ENCODE assay signal across 12 cellular contexts in genomic region chr19:863305-863620, GRCh38. TPM values are rescaled to one million over a fixed set of nuclear protein-coding genes. Genes with fewer than 3 reads are reported as not detected.
A peak's percentile ranks its signal among the peaks of the same experiment; 100 is the strongest.
DNase-seq lines count a peak whose midpoint lies in the region; ATAC-seq, FAIRE-seq and TF ChIP-seq lines count a peak whose summit lies in the region.
"Had no signal": no experiment of that assay in that cellular context is flagged by ENCODE, and none has a peak within 500 bp of the region (broad histone marks: within the 10 kb centered on the region; RNA-seq: fewer than 3 reads in every experiment).

No MANE protein-coding gene starts in this region.

- H3K4me1 ChIP-seq in HepG2 (ENCODE audit: insufficient read depth, low read length) = peaks cover 19% of the 10 kb centered on the region
- H3K4me1 ChIP-seq in right lobe of liver = no peaks in the 10 kb centered on the region
- H3K4me1 ChIP-seq in iPS-18a (ENCODE audit: control insufficient read depth, low read depth, low read length) = peaks cover 5% of the 10 kb centered on the region
- peaks cover 23 to 56% (median 41%) of the 10 kb centered on the region in 4 donors for H3K4me1 ChIP-seq in upper lobe of left lung

- H3K4me3 Mint-ChIP-seq in activated CD4-positive, alpha-beta memory T cell treated with anti-CD3 and anti-CD28 coated beads for 36 hours = peak overlapping the region; percentile 31

- no peak overlapping the region for H3K4me2 ChIP-seq in HepG2 (ENCODE audit: low read depth, low read length)

- POLR2A ChIA-PET in HepG2 (lab: Yijun Ruan, JAX) = interaction anchor here (1.0 kb wide), 1 partner anchor 39 kb away, joined by 3 read pairs; no protein-coding TSS in a partner anchor
- POLR2A ChIA-PET in activated CD4-positive, alpha-beta memory T cell treated with anti-CD3 and anti-CD28 coated beads for 36 hours (lab: Charles Lee) = no interaction called here

- H3K27ac Mint-ChIP-seq in activated CD4-positive, alpha-beta memory T cell treated with anti-CD3 and anti-CD28 coated beads for 36 hours = no peak overlapping the region

- no peaks in the 10 kb centered on the region for H4K20me1 ChIP-seq in HepG2 (ENCODE audit: insufficient read depth, low read length)

- no peak for TF ChIP-seq CTCF in HepG2 (CRISPR knock-in tag; IDR thresholded peaks at IDR 0.05)
- TF ChIP-seq CTCF in right lobe of liver (IDR thresholded peaks at IDR 0.05) = no peak
- no peak for TF ChIP-seq CTCF in upper lobe of left lung (IDR thresholded peaks at IDR 0.05)

- H3K4me3 ChIP-seq in HepG2 (replicated peaks in 1 of 3; ENCODE audit: insufficient read depth in 1 of 3, low read depth in 2 of 3, low read length in 3 of 3) (no peak overlapping the region), right lobe of liver (no peak overlapping the region), iPS-18a (ENCODE audit: low read length) (peak overlapping the region; percentile 33), upper lobe of left lung (peak overlapping the region in 3 of 4 donors; percentile 23 to 41 (median 28))

- TF ChIP-seq RAD21 in HepG2 (CRISPR knock-in tag; IDR thresholded peaks at IDR 0.05) = no peak

- peaks cover 14% of the 10 kb centered on the region for H3K4me1 Mint-ChIP-seq in activated CD4-positive, alpha-beta memory T cell treated with anti-CD3 and anti-CD28 coated beads for 36 hours (ENCODE audit: low read depth)

- peaks cover 2 to 8% of the 10 kb centered on the region in 2 experiments; a peak in 2 of 5 replicates for H3K36me3 ChIP-seq in HepG2 (replicated peaks in 1 of 2; ENCODE audit: control insufficient read depth in 1 of 2, insufficient read depth in 2 of 2, low read length in 2 of 2)
- peaks cover 0 to 6% (median 0%) of the 10 kb centered on the region in 4 donors for H3K36me3 ChIP-seq in right lobe of liver
- H3K36me3 ChIP-seq in iPS-18a (ENCODE audit: control insufficient read depth, low read depth, low read length) = no peaks in the 10 kb centered on the region
- peaks cover 0 to 12% (median 9%) of the 10 kb centered on the region in 4 donors for H3K36me3 ChIP-seq in upper lobe of left lung

- intact Hi-C loops in HepG2 (cut with micrococcal nuclease; ENCODE audit: unreplicated experiment) (loop anchor here (2.0 kb wide), 1 partner anchor 54 kb away; the partner anchor contains the start of gene KISS1R), right lobe of liver (cut with DNase I) (loop anchor here (5.0 to 10.0 kb wide), 2 partner anchors 54 to 98 kb away; partner anchors contain the start of gene KISS1R (in 1 of the 2))
- intact Hi-C loops in activated CD4-positive, alpha-beta memory T cell treated with anti-CD3 and anti-CD28 coated beads for 36 hours (cut with micrococcal nuclease) = loop anchor here (2.0 to 5.0 kb wide), 3 partner anchors 66 to 119 kb away; partner anchors contain the start of genes PTBP1 and WDR18

- in situ Hi-C loops in HepG2 (cut with HindIII; ENCODE audit: extremely low pct_ligation_motif_present, low pct_unique_long_range_greater_than_20kb) = loop anchor here (5.0 to 10.0 kb wide), 2 partner anchors 54 to 122 kb away; partner anchors contain the start of genes KISS1R and WDR18

- 97% methylated on average over 7 of the region's 7 CpGs for WGBS in HepG2 (ENCODE audit: low lambda C conversion rate)
- WGBS in right lobe of liver (ENCODE audit: insufficient coverage, low coverage, low lambda C conversion rate, missing lambda C conversion rate) = 59% methylated on average over 7 of the region's 7 CpGs
- 77 to 85% methylated on average over 7 of the region's 7 CpGs for WGBS in upper lobe of left lung, 2 donors

- H3K36me3 Mint-ChIP-seq in activated CD4-positive, alpha-beta memory T cell treated with anti-CD3 and anti-CD28 coated beads for 36 hours = peaks cover 4% of the 10 kb centered on the region

- no peak overlapping the region for H2AFZ ChIP-seq in HepG2 (ENCODE audit: low read length)

- TF ChIP-seq EP300 in HepG2 (IDR thresholded peaks at IDR 0.05; ENCODE audit: low read depth in 2 of 2, low read length in 2 of 2) (no peak), HepG2 (CRISPR knock-in tag; IDR thresholded peaks at IDR 0.05; ENCODE audit: borderline replicate concordance) (no peak), upper lobe of left lung (IDR thresholded peaks at IDR 0.05) (no peak)

- BruUV-seq in HepG2 (replicated peaks; lab: Mats Ljungman, UMichigan) = no TSS peak

- no peak overlapping the region for H3K27ac ChIP-seq in HepG2 (ENCODE audit: extremely low read length, insufficient read depth, low read length)
- no peak overlapping the region for H3K27ac ChIP-seq in right lobe of liver
- H3K27ac ChIP-seq in iPS-18a (ENCODE audit: low read length) = no peak overlapping the region
- peak overlapping the region in 2 of 4 donors; percentile 51 to 70 for H3K27ac ChIP-seq in upper lobe of left lung

- peaks cover 8% of the 10 kb centered on the region for H3K27me3 Mint-ChIP-seq in activated CD4-positive, alpha-beta memory T cell treated with anti-CD3 and anti-CD28 coated beads for 36 hours

- TF ChIP-seq POLR2A in HepG2 (IDR thresholded peaks at IDR 0.05; ENCODE audit: insufficient read depth in 1 of 2, low read depth in 2 of 2, low read length in 2 of 2) (no peak), right lobe of liver (IDR thresholded peaks at IDR 0.05) (no peak), upper lobe of left lung (IDR thresholded peaks at IDR 0.05) (no peak)

- H3K79me2 ChIP-seq in HepG2 (ENCODE audit: insufficient read depth, low read length) = no peaks in the 10 kb centered on the region

- H3K9ac ChIP-seq in HepG2 (ENCODE audit: insufficient read depth, low read depth, low read length) = no peak overlapping the region
- no peak overlapping the region for H3K9ac ChIP-seq in iPS-18a (ENCODE audit: low read length)

- H3K9me3 Mint-ChIP-seq in activated CD4-positive, alpha-beta memory T cell treated with anti-CD3 and anti-CD28 coated beads for 36 hours = no peaks in the 10 kb centered on the region

- H3K9me3 ChIP-seq in HepG2 (ENCODE audit: low read length) (no peaks in the 10 kb centered on the region), right lobe of liver (no peaks in the 10 kb centered on the region), iPS-18a (ENCODE audit: control insufficient read depth, low read depth, low read length) (no peaks in the 10 kb centered on the region), upper lobe of left lung (no peaks in the 10 kb centered on the region)

- no peak for FAIRE-seq in HepG2 (lab: Jason Lieb, UNC)
- FAIRE-seq: colon, G401.6 had no signal

- CTCF ChIA-PET in HepG2 (lab: Yijun Ruan, JAX; ENCODE audit: low intra/inter-chr PET ratio, low total read pairs) = interaction anchor here (1.1 kb wide), 1 partner anchor 54 kb away, joined by 3 read pairs; the partner anchor contains the start of gene KISS1R
- CTCF ChIA-PET in activated CD4-positive, alpha-beta memory T cell treated with anti-CD3 and anti-CD28 coated beads for 36 hours (lab: Charles Lee) = interaction anchor here (0.6 to 3.4 kb wide), 19 partner anchors 9 to 331 kb away, joined by 3 to 33 read pairs (median 5); partner anchors contain the start of genes MED16, R3HDM4, RNU6-9 and WDR18

- H3K27me3 ChIP-seq in HepG2 (ENCODE audit: control insufficient read depth in 1 of 2, insufficient read depth in 2 of 2, low read length in 2 of 2) (no peaks in the 10 kb centered on the region), right lobe of liver (no peaks in the 10 kb centered on the region), iPS-18a (ENCODE audit: control insufficient read depth, insufficient read depth, low read length) (peaks cover 35% of the 10 kb centered on the region), upper lobe of left lung (peaks cover 0 to 2% (median 0%) of the 10 kb centered on the region in 4 donors)

- DNase-seq in HepG2 (ENCODE audit: low spot score) = no peak
- DNase-seq in right lobe of liver = no peak
- no peak for DNase-seq in activated CD4-positive, alpha-beta memory T cell treated with anti-CD3 and anti-CD28 coated beads for 36 hours
- DNase-seq in upper lobe of left lung = no peak
- DNase-seq in NCI-H1436 treated with DMSO at 0.1 percent for 48 hours (lab: John Stamatoyannopoulos, UW) = no peak
- no peak for DNase-seq in cerebellar cortex (ENCODE audit: low spot score)
- no peak for DNase-seq in effector CD8-positive, alpha-beta T cell (lab: John Stamatoyannopoulos, UW)
- DNase-seq: NCI-H2107 had no signal

- ATAC-seq in HepG2 (no peak), right lobe of liver (no peak), upper lobe of left lung (ENCODE audit: low FRiP score in 2 of 2) (no peak)

RNA-seq across cellular contexts. Expression of gene CFD, which starts 3.8 kb away (rescaled TPM):
- 3.6 and 4.6 TPM in 2 replicates for total RNA-seq in HepG2 (2016; rRNA removed; fragmentation: Illumina TruSeq; extraction: Trizol)
- total RNA-seq in HepG2 (2016; cell fraction: cytosol; rRNA removed; fragmentation: Illumina TruSeq; extraction: Trizol; ENCODE audit: low read depth) = 1.4 and 2.7 TPM in 2 replicates
- 3.4 and 3.9 TPM in 2 replicates for total RNA-seq in HepG2 (2016; cell fraction: insoluble cytoplasmic fraction; rRNA removed; fragmentation: Illumina TruSeq; extraction: Trizol)
- 1.8 and 2.7 TPM in 2 replicates for total RNA-seq in HepG2 (2016; cell fraction: membrane; rRNA removed; fragmentation: Illumina TruSeq; extraction: Trizol)
- total RNA-seq in HepG2 (2016; cell fraction: nucleus; rRNA removed; fragmentation: Illumina TruSeq; extraction: Trizol) = 1.0 and 1.7 TPM in 2 replicates
- polyA plus RNA-seq in HepG2 (2011; rRNA removed) = 2.3 and 3.9 TPM in 2 replicates
- polyA plus RNA-seq in HepG2 (2011; cell fraction: cytosol; rRNA removed) = 3.0 and 8.4 TPM in 2 replicates
- polyA plus RNA-seq in HepG2 (2011; cell fraction: nucleus; rRNA removed) = 5.1 and 6.2 TPM in 2 replicates
- polyA plus RNA-seq in HepG2 (2012) = 3.4 and 4.4 TPM in 2 replicates
- polyA plus RNA-seq in HepG2 (2016; cell fraction: cytosol; fragmentation: Illumina TruSeq; extraction: Trizol; ENCODE audit: low read depth) = 1.7 TPM in 2 replicates
- 2.4 and 5.1 TPM in 2 replicates for polyA plus RNA-seq in HepG2 (2016; cell fraction: insoluble cytoplasmic fraction; fragmentation: Illumina TruSeq; extraction: Trizol; ENCODE audit: low read depth)
- polyA plus RNA-seq in HepG2 (2016; cell fraction: membrane; fragmentation: Illumina TruSeq; extraction: Trizol; ENCODE audit: low read depth) = 1.2 and 1.9 TPM in 2 replicates
- 2.7 and 3.3 TPM in 2 replicates for polyA plus RNA-seq in HepG2 (2016; cell fraction: nucleus; fragmentation: Illumina TruSeq; extraction: Trizol; ENCODE audit: insufficient read depth, low read depth)
- polyA minus RNA-seq in HepG2 (2011; rRNA and poly(A)+ RNA removed; ENCODE audit: low replicate concordance) = 4.8 TPM in 2 replicates
- 1.9 and 2.3 TPM in 2 replicates for polyA minus RNA-seq in HepG2 (2011; cell fraction: cytosol; rRNA and poly(A)+ RNA removed)
- polyA minus RNA-seq in HepG2 (2011; cell fraction: nucleus; rRNA and poly(A)+ RNA removed) = 0.75 and 1.9 TPM in 2 replicates
- total RNA-seq in right lobe of liver = 1 to 10 TPM; 3.5 to 9.6 (median 7.8) TPM
- total RNA-seq in activated CD4-positive, alpha-beta memory T cell treated with anti-CD3 and anti-CD28 coated beads for 36 hours = under 1 TPM; 0.40 to 0.63 TPM
- total RNA-seq in upper lobe of left lung = 100 to 1,000 TPM; 101 to 393 (median 259) TPM
- total RNA-seq: LHCN-M2 had no signal

RNA-seq across cellular contexts. Expression of gene ELANE, which starts 11.2 kb away (rescaled TPM):
- total RNA-seq in HepG2 (2016; rRNA removed; fragmentation: Illumina TruSeq; extraction: Trizol) (not detected in 2 replicates), right lobe of liver (1 to 10 TPM in 2 of 6 experiments, under 1 TPM in 1, not detected in 3; 0.59 to 4.2 (median 3.3) TPM), upper lobe of left lung (10 to 100 TPM in 1 of 6 donors, 1 to 10 TPM in 2, under 1 TPM in 2, not detected in 1; 0.69 to 11.9 (median 1.3) TPM)
- not detected in 2 replicates for total RNA-seq in HepG2 (2016; cell fraction: cytosol; rRNA removed; fragmentation: Illumina TruSeq; extraction: Trizol; ENCODE audit: low read depth)
- total RNA-seq in HepG2 (2016; cell fraction: insoluble cytoplasmic fraction; rRNA removed; fragmentation: Illumina TruSeq; extraction: Trizol) = not detected in 2 replicates
- not detected in 2 replicates for total RNA-seq in HepG2 (2016; cell fraction: membrane; rRNA removed; fragmentation: Illumina TruSeq; extraction: Trizol)
- not detected in 2 replicates for total RNA-seq in HepG2 (2016; cell fraction: nucleus; rRNA removed; fragmentation: Illumina TruSeq; extraction: Trizol)
- not detected in 2 replicates for polyA plus RNA-seq in HepG2 (2011; rRNA removed)
- not detected in 2 replicates for polyA plus RNA-seq in HepG2 (2011; cell fraction: cytosol; rRNA removed)
- polyA plus RNA-seq in HepG2 (2011; cell fraction: nucleus; rRNA removed) = not detected in 2 replicates
- polyA plus RNA-seq in HepG2 (2012) = not detected in 2 replicates
- not detected in 2 replicates for polyA plus RNA-seq in HepG2 (2016; cell fraction: cytosol; fragmentation: Illumina TruSeq; extraction: Trizol; ENCODE audit: low read depth)
- not detected in 2 replicates for polyA plus RNA-seq in HepG2 (2016; cell fraction: insoluble cytoplasmic fraction; fragmentation: Illumina TruSeq; extraction: Trizol; ENCODE audit: low read depth)
- polyA plus RNA-seq in HepG2 (2016; cell fraction: membrane; fragmentation: Illumina TruSeq; extraction: Trizol; ENCODE audit: low read depth) = not detected in 2 replicates
- polyA plus RNA-seq in HepG2 (2016; cell fraction: nucleus; fragmentation: Illumina TruSeq; extraction: Trizol; ENCODE audit: insufficient read depth, low read depth) = not detected in 2 replicates
- not detected in 2 replicates for polyA minus RNA-seq in HepG2 (2011; rRNA and poly(A)+ RNA removed; ENCODE audit: low replicate concordance)
- polyA minus RNA-seq in HepG2 (2011; cell fraction: cytosol; rRNA and poly(A)+ RNA removed) = not detected in 2 replicates
- not detected in 2 replicates for polyA minus RNA-seq in HepG2 (2011; cell fraction: nucleus; rRNA and poly(A)+ RNA removed)
- not detected for total RNA-seq in activated CD4-positive, alpha-beta memory T cell treated with anti-CD3 and anti-CD28 coated beads for 36 hours

RNA-seq across cellular contexts. Expression of gene PRTN3, which starts 22.5 kb away (rescaled TPM):
- total RNA-seq in HepG2 (2016; rRNA removed; fragmentation: Illumina TruSeq; extraction: Trizol) (not detected in 2 replicates), right lobe of liver (1 to 10 TPM in 2 of 6 experiments, not detected in 4; 2.3 to 2.9 TPM), upper lobe of left lung (1 to 10 TPM in 2 of 6 donors, not detected in 4; 1.1 to 9.4 TPM)
- total RNA-seq in HepG2 (2016; cell fraction: cytosol; rRNA removed; fragmentation: Illumina TruSeq; extraction: Trizol; ENCODE audit: low read depth) = not detected in 2 replicates
- total RNA-seq in HepG2 (2016; cell fraction: insoluble cytoplasmic fraction; rRNA removed; fragmentation: Illumina TruSeq; extraction: Trizol) = not detected in 2 replicates
- total RNA-seq in HepG2 (2016; cell fraction: membrane; rRNA removed; fragmentation: Illumina TruSeq; extraction: Trizol) = not detected in 2 replicates
- total RNA-seq in HepG2 (2016; cell fraction: nucleus; rRNA removed; fragmentation: Illumina TruSeq; extraction: Trizol) = not detected in 2 replicates
- polyA plus RNA-seq in HepG2 (2011; rRNA removed) = 0.10 TPM in 1 of 2 replicates, not detected in the other
- polyA plus RNA-seq in HepG2 (2011; cell fraction: cytosol; rRNA removed) = 0.17 TPM in 1 of 2 replicates, not detected in the other
- polyA plus RNA-seq in HepG2 (2011; cell fraction: nucleus; rRNA removed) = 0.14 and 0.16 TPM in 2 replicates
- polyA plus RNA-seq in HepG2 (2012) = not detected in 2 replicates
- not detected in 2 replicates for polyA plus RNA-seq in HepG2 (2016; cell fraction: cytosol; fragmentation: Illumina TruSeq; extraction: Trizol; ENCODE audit: low read depth)
- polyA plus RNA-seq in HepG2 (2016; cell fraction: insoluble cytoplasmic fraction; fragmentation: Illumina TruSeq; extraction: Trizol; ENCODE audit: low read depth) = not detected in 2 replicates
- not detected in 2 replicates for polyA plus RNA-seq in HepG2 (2016; cell fraction: membrane; fragmentation: Illumina TruSeq; extraction: Trizol; ENCODE audit: low read depth)
- not detected in 2 replicates for polyA plus RNA-seq in HepG2 (2016; cell fraction: nucleus; fragmentation: Illumina TruSeq; extraction: Trizol; ENCODE audit: insufficient read depth, low read depth)
- 0.14 TPM in 1 of 2 replicates, not detected in the other for polyA minus RNA-seq in HepG2 (2011; rRNA and poly(A)+ RNA removed; ENCODE audit: low replicate concordance)
- not detected in 2 replicates for polyA minus RNA-seq in HepG2 (2011; cell fraction: cytosol; rRNA and poly(A)+ RNA removed)
- polyA minus RNA-seq in HepG2 (2011; cell fraction: nucleus; rRNA and poly(A)+ RNA removed) = not detected in 2 replicates
- total RNA-seq in activated CD4-positive, alpha-beta memory T cell treated with anti-CD3 and anti-CD28 coated beads for 36 hours = not detected
- total RNA-seq: LHCN-M2 had no signal

RNA-seq across cellular contexts. Expression of gene MED16, which starts 29.7 kb away (rescaled TPM):
- 14.8 and 18.4 TPM in 2 replicates for total RNA-seq in HepG2 (2016; rRNA removed; fragmentation: Illumina TruSeq; extraction: Trizol)
- 6.4 and 6.7 TPM in 2 replicates for total RNA-seq in HepG2 (2016; cell fraction: cytosol; rRNA removed; fragmentation: Illumina TruSeq; extraction: Trizol; ENCODE audit: low read depth)
- total RNA-seq in HepG2 (2016; cell fraction: insoluble cytoplasmic fraction; rRNA removed; fragmentation: Illumina TruSeq; extraction: Trizol) = 14.0 and 16.4 TPM in 2 replicates
- 12.3 and 14.3 TPM in 2 replicates for total RNA-seq in HepG2 (2016; cell fraction: membrane; rRNA removed; fragmentation: Illumina TruSeq; extraction: Trizol)
- total RNA-seq in HepG2 (2016; cell fraction: nucleus; rRNA removed; fragmentation: Illumina TruSeq; extraction: Trizol) = 11.3 and 13.2 TPM in 2 replicates
- polyA plus RNA-seq in HepG2 (2011; rRNA removed) = 13.3 and 16.9 TPM in 2 replicates
- 17.9 and 30.0 TPM in 2 replicates for polyA plus RNA-seq in HepG2 (2011; cell fraction: cytosol; rRNA removed)
- 45.6 and 56.5 TPM in 2 replicates for polyA plus RNA-seq in HepG2 (2011; cell fraction: nucleus; rRNA removed)
- polyA plus RNA-seq in HepG2 (2012) = 19.2 and 24.7 TPM in 2 replicates
- polyA plus RNA-seq in HepG2 (2016; cell fraction: cytosol; fragmentation: Illumina TruSeq; extraction: Trizol; ENCODE audit: low read depth) = 7.2 and 8.1 TPM in 2 replicates
- 21.8 and 29.1 TPM in 2 replicates for polyA plus RNA-seq in HepG2 (2016; cell fraction: insoluble cytoplasmic fraction; fragmentation: Illumina TruSeq; extraction: Trizol; ENCODE audit: low read depth)
- 15.5 and 16.0 TPM in 2 replicates for polyA plus RNA-seq in HepG2 (2016; cell fraction: membrane; fragmentation: Illumina TruSeq; extraction: Trizol; ENCODE audit: low read depth)
- polyA plus RNA-seq in HepG2 (2016; cell fraction: nucleus; fragmentation: Illumina TruSeq; extraction: Trizol; ENCODE audit: insufficient read depth, low read depth) = 24.9 and 32.1 TPM in 2 replicates
- 17.7 and 77.2 TPM in 2 replicates for polyA minus RNA-seq in HepG2 (2011; rRNA and poly(A)+ RNA removed; ENCODE audit: low replicate concordance)
- 45.1 and 51.0 TPM in 2 replicates for polyA minus RNA-seq in HepG2 (2011; cell fraction: cytosol; rRNA and poly(A)+ RNA removed)
- 14.5 and 15.0 TPM in 2 replicates for polyA minus RNA-seq in HepG2 (2011; cell fraction: nucleus; rRNA and poly(A)+ RNA removed)
- total RNA-seq in right lobe of liver = 10 to 100 TPM; 32.0 to 35.7 (median 33.3) TPM
- 10 to 100 TPM; 58.9 to 62.7 TPM for total RNA-seq in activated CD4-positive, alpha-beta memory T cell treated with anti-CD3 and anti-CD28 coated beads for 36 hours
- total RNA-seq in upper lobe of left lung = 100 to 1,000 TPM in 2 of 6 donors, 10 to 100 TPM in 4; 33.5 to 110 (median 62.1) TPM

RNA-seq across cellular contexts. Expression of gene RNU6-9, which starts 30.0 kb away (rescaled TPM):
- under 0.01 TPM in 1 of 2 replicates, not detected in the other for total RNA-seq in HepG2 (2016; rRNA removed; fragmentation: Illumina TruSeq; extraction: Trizol)
- total RNA-seq in HepG2 (2016; cell fraction: cytosol; rRNA removed; fragmentation: Illumina TruSeq; extraction: Trizol; ENCODE audit: low read depth) = under 0.01 TPM in 2 replicates
- total RNA-seq in HepG2 (2016; cell fraction: insoluble cytoplasmic fraction; rRNA removed; fragmentation: Illumina TruSeq; extraction: Trizol) = under 0.01 TPM in 1 of 2 replicates, not detected in the other
- total RNA-seq in HepG2 (2016; cell fraction: membrane; rRNA removed; fragmentation: Illumina TruSeq; extraction: Trizol) = under 0.01 TPM in 1 of 2 replicates, not detected in the other
- total RNA-seq in HepG2 (2016; cell fraction: nucleus; rRNA removed; fragmentation: Illumina TruSeq; extraction: Trizol) = not detected in 2 replicates
- not detected in 2 replicates for polyA plus RNA-seq in HepG2 (2011; rRNA removed)
- polyA plus RNA-seq in HepG2 (2011; cell fraction: cytosol; rRNA removed) = not detected in 2 replicates
- not detected in 2 replicates for polyA plus RNA-seq in HepG2 (2011; cell fraction: nucleus; rRNA removed)
- polyA plus RNA-seq in HepG2 (2012) = not detected in 2 replicates
- polyA plus RNA-seq in HepG2 (2016; cell fraction: cytosol; fragmentation: Illumina TruSeq; extraction: Trizol; ENCODE audit: low read depth) = not detected in 2 replicates
- not detected in 2 replicates for polyA plus RNA-seq in HepG2 (2016; cell fraction: insoluble cytoplasmic fraction; fragmentation: Illumina TruSeq; extraction: Trizol; ENCODE audit: low read depth)
- polyA plus RNA-seq in HepG2 (2016; cell fraction: membrane; fragmentation: Illumina TruSeq; extraction: Trizol; ENCODE audit: low read depth) = not detected in 2 replicates
- not detected in 2 replicates for polyA plus RNA-seq in HepG2 (2016; cell fraction: nucleus; fragmentation: Illumina TruSeq; extraction: Trizol; ENCODE audit: insufficient read depth, low read depth)
- polyA minus RNA-seq in HepG2 (2011; rRNA and poly(A)+ RNA removed; ENCODE audit: low replicate concordance) = under 0.01 TPM in 1 of 2 replicates, not detected in the other
- under 0.01 TPM in 1 of 2 replicates, not detected in the other for polyA minus RNA-seq in HepG2 (2011; cell fraction: cytosol; rRNA and poly(A)+ RNA removed)
- not detected in 2 replicates for polyA minus RNA-seq in HepG2 (2011; cell fraction: nucleus; rRNA and poly(A)+ RNA removed)
- not detected for total RNA-seq in right lobe of liver
- total RNA-seq in activated CD4-positive, alpha-beta memory T cell treated with anti-CD3 and anti-CD28 coated beads for 36 hours = not detected
- total RNA-seq in upper lobe of left lung = not detected
- total RNA-seq: LHCN-M2 had no signal

Comparison
In these comparisons a context has a peak if more than half of its experiments do, and no peak if none do; other contexts are left out.
1. H3K4me3 ChIP-seq: peak in iPS-18a (single experiment) and upper lobe of left lung (3 of 4); none in HepG2 (0 of 3) and right lobe of liver (0 of 3).
2. RNA of gene CFD, which starts 3.8 kb away (total RNA-seq): 101 to 393 TPM in upper lobe of left lung; 3.5 to 9.6 TPM in right lobe of liver, 1.0 to 4.6 TPM in HepG2 and 0.40 to 0.63 TPM in activated CD4-positive, alpha-beta memory T cell treated with anti-CD3 and anti-CD28 coated beads for 36 hours; every median in the first group is over 4 times any median in the second.